In the genomic region with DNA sequence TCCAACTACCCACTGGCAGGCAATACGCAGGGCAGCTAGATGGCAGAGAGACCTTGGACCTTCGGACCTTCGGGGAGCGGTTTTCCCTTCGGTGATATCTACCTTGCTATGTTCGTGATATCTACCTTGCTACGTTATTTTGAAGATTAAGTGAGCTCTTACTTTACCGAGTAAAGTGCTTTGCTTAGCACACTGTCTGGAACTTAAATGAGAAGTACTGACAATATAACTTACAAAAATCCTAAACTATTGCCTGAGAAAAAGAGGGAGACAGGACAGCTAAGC, we compare ENCODE assay signal across 8 cellular contexts. TPM values are rescaled to one million over a fixed set of nuclear protein-coding genes. Genes with fewer than 3 reads are reported as not detected.
DNase-seq lines count a peak whose midpoint lies in the region; ATAC-seq and FAIRE-seq lines count a peak whose summit lies in the region.

No MANE protein-coding gene starts in this region.

- no peak for FAIRE-seq in urothelium cell line (lab: Jason Lieb, UNC)

- peaks cover 9% of the 10 kb centered on the region for H3K27me3 Mint-ChIP-seq in central memory CD8-positive, alpha-beta T cell
- peaks cover 0 to 2% (median 0%) of the 10 kb centered on the region in 5 donors for H3K27me3 Mint-ChIP-seq in naive thymus-derived CD8-positive, alpha-beta T cell

- H3K9me3 Mint-ChIP-seq in central memory CD8-positive, alpha-beta T cell: no peaks in the 10 kb centered on the region
- H3K9me3 Mint-ChIP-seq in naive thymus-derived CD8-positive, alpha-beta T cell: no peaks in the 10 kb centered on the region

- H3K27ac Mint-ChIP-seq in central memory CD8-positive, alpha-beta T cell (ENCODE audit: low read depth): peak overlapping the region; percentile 100
- H3K27ac Mint-ChIP-seq in naive thymus-derived CD8-positive, alpha-beta T cell: peak overlapping the region; percentile 96 to 100 (median 98)

- H3K4me3 Mint-ChIP-seq in central memory CD8-positive, alpha-beta T cell: peak overlapping the region; percentile 96
- peak overlapping the region; percentile 86 to 99 (median 93) for H3K4me3 Mint-ChIP-seq in naive thymus-derived CD8-positive, alpha-beta T cell

- no peak for DNase-seq in central memory CD8-positive, alpha-beta T cell (ENCODE audit: low spot score in 2 of 2)
- no peak for DNase-seq in naive thymus-derived CD8-positive, alpha-beta T cell
- DNase-seq in iPS-NIHi11 (ENCODE audit: low spot score) (no peak), OCI-M1 (lab: John Stamatoyannopoulos, UW) (no peak), cortex of kidney (lab: John Stamatoyannopoulos, UW) (no peak), urothelium cell line (ENCODE audit: low spot score) (no peak)

- ATAC-seq in GM18517 (IDR thresholded peaks at IDR 0.05; ENCODE audit: unreplicated experiment) (peak; percentile 15), HG03460 (IDR thresholded peaks at IDR 0.05; ENCODE audit: unreplicated experiment) (peak; percentile 20)
- no peak for ATAC-seq in central memory CD8-positive, alpha-beta T cell (replicated peaks; ENCODE audit: extremely low read depth, poor library complexity, severe bottlenecking)
- no peak for ATAC-seq in naive thymus-derived CD8-positive, alpha-beta T cell

- H3K4me1 Mint-ChIP-seq in central memory CD8-positive, alpha-beta T cell: peaks cover 26% of the 10 kb centered on the region
- H3K4me1 Mint-ChIP-seq in naive thymus-derived CD8-positive, alpha-beta T cell: peaks cover 11 to 44% (median 31%) of the 10 kb centered on the region in 4 donors

- peaks cover 14% of the 10 kb centered on the region for H3K36me3 Mint-ChIP-seq in central memory CD8-positive, alpha-beta T cell (ENCODE audit: insufficient read depth)
- H3K36me3 Mint-ChIP-seq in naive thymus-derived CD8-positive, alpha-beta T cell: no peaks in the 10 kb centered on the region

- POLR2A ChIA-PET in naive thymus-derived CD8-positive, alpha-beta T cell (lab: Charles Lee): interaction anchor here (0.5 to 5.6 kb wide), 12 partner anchors 10 to 312 kb away, joined by 3 to 62 read pairs (median 4); a partner anchor contains a TSS

RNA-seq across cellular contexts. Expression of a gene that starts 1.0 kb away (rescaled TPM):
- 10 to 100 TPM; 13.6 to 16.5 TPM for total RNA-seq in naive thymus-derived CD8-positive, alpha-beta T cell
- polyA plus RNA-seq in naive thymus-derived CD8-positive, alpha-beta T cell: 1 to 10 TPM in 2 of 3 donors, under 1 TPM in 1; 0.87 to 3.7 (median 1.9) TPM

Comparison
In these comparisons a context has a peak if more than half of its experiments do, and no peak if none do; other contexts are left out.
1. ATAC-seq: peak in GM18517 (single experiment) and HG03460 (single experiment); none in central memory CD8-positive, alpha-beta T cell (single experiment) and naive thymus-derived CD8-positive, alpha-beta T cell (0 of 2).